Comparison of ENCODE assay signal across 16 cellular contexts in the genomic region with DNA sequence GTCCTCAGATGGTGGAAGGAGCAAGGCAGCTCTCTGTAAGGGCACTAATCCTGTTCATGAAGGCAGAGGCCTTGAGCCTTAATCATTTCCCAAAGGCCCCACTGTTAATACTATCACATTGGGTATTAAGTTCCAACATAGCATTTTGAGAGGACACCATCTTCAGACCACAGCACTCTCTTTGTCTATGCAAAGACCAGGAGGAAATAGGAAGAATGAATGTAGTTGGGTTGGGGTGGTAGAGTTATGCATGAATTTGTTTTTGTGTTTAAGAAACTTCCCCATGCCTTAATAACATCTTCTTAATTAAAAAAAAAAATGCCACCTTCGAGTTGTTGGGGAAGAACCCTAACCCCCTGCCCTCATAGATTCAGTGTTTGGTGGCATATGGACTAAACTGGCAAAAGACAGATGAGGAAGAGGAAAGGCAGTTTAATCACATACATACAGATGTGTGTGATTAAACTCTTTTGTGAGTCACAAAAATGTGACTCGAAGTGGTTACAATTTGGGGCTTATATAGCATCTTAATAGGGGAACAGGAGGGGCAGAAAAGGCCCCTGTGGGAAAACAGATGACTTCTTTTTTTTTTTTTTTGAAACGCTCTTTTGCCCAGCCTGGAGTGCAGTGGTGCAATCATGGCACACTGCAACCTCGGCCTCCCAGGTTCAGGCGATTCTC. TPM values are rescaled to one million over a fixed set of nuclear protein-coding genes. Genes with fewer than 3 reads are reported as not detected.
DNase-seq lines count a peak whose midpoint lies in the region; ATAC-seq, FAIRE-seq and TF ChIP-seq lines count a peak whose summit lies in the region.
"Had no signal": no experiment of that assay in that cellular context is flagged by ENCODE, and none has a peak within 500 bp of the region (broad histone marks: within the 10 kb centered on the region; RNA-seq: fewer than 3 reads in every experiment).

No MANE protein-coding gene starts in this region.

- no peak overlapping the region for H2AFZ ChIP-seq in K562 (ENCODE audit: low read depth, low read length)

- TF ChIP-seq POLR2A in NB4 (IDR thresholded peaks at IDR 0.05; ENCODE audit: extremely low read depth, insufficient read length), result no peak
- no peak for TF ChIP-seq POLR2A in K562 (conservative IDR thresholded peaks at IDR 0.05)

- no TSS peak for BruUV-seq in K562 (replicated peaks; lab: Mats Ljungman, UMichigan)

- FAIRE-seq in K562 (lab: Jason Lieb, UNC), result no peak
- FAIRE-seq: endometrium, pancreas had no signal

- ATAC-seq in K562 (no peak), GM18511 (IDR thresholded peaks at IDR 0.05; ENCODE audit: unreplicated experiment) (no peak), GM19023 (IDR thresholded peaks at IDR 0.05; ENCODE audit: unreplicated experiment) (no peak)
- ATAC-seq: pancreas had no signal

- H3K9me3 ChIP-seq in K562 (replicated peaks; ENCODE audit: control insufficient read depth, insufficient read depth, low read depth, low read length), result no peaks in the 10 kb centered on the region
- H3K9me3 ChIP-seq in right atrium auricular region, result no peaks in the 10 kb centered on the region
- H3K9me3 ChIP-seq: adrenal gland, pancreas had no signal

- CTCF ChIA-PET in K562 (lab: Yijun Ruan, JAX; ENCODE audit: low intra/inter-chr PET ratio), result no interaction called here

- TF ChIP-seq CTCF in NB4 (IDR thresholded peaks at IDR 0.05; ENCODE audit: low read depth, low read length), result no peak
- no peak for TF ChIP-seq CTCF in K562 (IDR thresholded peaks at IDR 0.05 in 2 of 3, conservative IDR thresholded peaks at IDR 0.05 in 1 of 3; ENCODE audit: insufficient read depth in 2 of 3, low read depth in 1 of 3, low read length in 3 of 3)
- no peak for TF ChIP-seq CTCF in right atrium auricular region (IDR thresholded peaks at IDR 0.05)

- POLR2A ChIA-PET in K562 (lab: Yijun Ruan, JAX), result no interaction called here

- H3K9ac ChIP-seq in K562 (ENCODE audit: insufficient read depth in 1 of 2, low read depth in 2 of 2, low read length in 2 of 2), result no peak overlapping the region

- H3K4me1 ChIP-seq in K562 (replicated peaks in 1 of 2; ENCODE audit: control insufficient read depth in 2 of 2, insufficient read depth in 2 of 2, low read length in 2 of 2), result peaks cover 16 to 27% of the 10 kb centered on the region in 2 experiments; a peak in 4 of 5 replicates
- peaks cover 0 to 14% of the 10 kb centered on the region in 2 donors for H3K4me1 ChIP-seq in right atrium auricular region

- TF ChIP-seq RAD21 in K562 (CRISPR knock-in tag; conservative IDR thresholded peaks at IDR 0.05 in 1 of 2, IDR thresholded peaks at IDR 0.05 in 1 of 2), result no peak

- WGBS in K562 (ENCODE audit: insufficient coverage, low coverage, missing lambda C conversion rate), result 20% methylated on average over 3 of the region's 5 CpGs

- H3K27ac ChIP-seq in K562 (ENCODE audit: extremely low read depth, low read depth, low read length) (0 out of 3 replicates have a peak overlapping the region, but pooled peaks have one; percentile 28), right atrium auricular region (no peak overlapping the region)
- H3K27ac ChIP-seq: adrenal gland, pancreas had no signal

- H4K20me1 ChIP-seq in K562 (replicated peaks; ENCODE audit: control insufficient read depth, insufficient read depth, low read length), result no peaks in the 10 kb centered on the region

- H3K9me1 ChIP-seq in K562 (ENCODE audit: control insufficient read depth, insufficient read depth, low read length), result no peaks in the 10 kb centered on the region

- H3K4me3 ChIP-seq in NB4 (ENCODE audit: low read depth, low read length) (no peak overlapping the region), K562 (no peak overlapping the region), right atrium auricular region (no peak overlapping the region)
- H3K4me3 ChIP-seq: adrenal gland, pancreas had no signal

- intact Hi-C loops in K562 (cut with micrococcal nuclease), result no loop called here

- in situ Hi-C loops in K562 (cut with MboI), result no loop called here

- TF ChIP-seq EP300 in K562 (IDR thresholded peaks at IDR 0.05; ENCODE audit: low read length), result no peak

- peak; percentile 50 for DNase-seq in A172 (ENCODE audit: low spot score)
- peak; percentile 62 for DNase-seq in EL
- DNase-seq in NB4 (ENCODE audit: low read depth), result peak; percentile 31
- DNase-seq in K562 (ENCODE audit: extremely low read depth in 1 of 4, low spot score in 3 of 4), result peak in 1 of 4 experiments; percentile 10
- no peak for DNase-seq in right atrium auricular region (ENCODE audit: low spot score)
- no peak for DNase-seq in activated CD8-positive, alpha-beta memory T cell treated with anti-CD3 and anti-CD28 coated beads, Interleukin-2, amount 50 U/mL, for 48 hours
- DNase-seq: cerebellar nuclear complex, NCI-H1105 treated with DMSO at 0.1 percent for 48 hours, NCI-H226, pancreas had no signal

- peaks cover 2% of the 10 kb centered on the region; the same call in 1 of the 3 replicates for H3K79me2 ChIP-seq in K562 (ENCODE audit: control insufficient read depth, insufficient read depth, low read length)

- no peak overlapping the region for H3K4me2 ChIP-seq in K562 (ENCODE audit: insufficient read depth, low read length)

- H3K27me3 ChIP-seq in K562 (ENCODE audit: control insufficient read depth in 2 of 2, insufficient read depth in 2 of 2, low read length in 2 of 2) (no peaks in the 10 kb centered on the region), right atrium auricular region (no peaks in the 10 kb centered on the region)
- H3K27me3 ChIP-seq: adrenal gland, pancreas had no signal

- H3K36me3 ChIP-seq in K562 (ENCODE audit: control insufficient read depth, insufficient read depth, low read length) (peaks cover 28% of the 10 kb centered on the region; the same call in 2 of the 3 replicates), right atrium auricular region (peaks cover 21% of the 10 kb centered on the region)

TF ChIP-seq in K562, 482 proteins besides CTCF, POLR2A, EP300 and RAD21:
- TF ChIP-seq FOSL1 (tag; conservative IDR thresholded peaks at IDR 0.05) (0 out of 2 replicates have a peak, but pooled peaks have one; percentile 32), CBFA2T3 (IDR thresholded peaks at IDR 0.05) (no peak), NR3C1 (CRISPR knock-in tag; IDR thresholded peaks at IDR 0.05) (no peak)

RNA-seq across cellular contexts. Expression of gene SLC5A10, which starts 35.0 kb away (rescaled TPM):
- 0.22 TPM in 1 of 2 replicates, not detected in the other for total RNA-seq in A172 (2014; rRNA removed; shearing (Covaris generic))
- total RNA-seq in K562 (2011; cell fraction: chromatin; rRNA removed; ENCODE audit: low replicate concordance), result 0.51 TPM in 1 of 2 replicates, not detected in the other
- 0.17 and 0.39 TPM in 2 replicates for total RNA-seq in K562 (2011; cell fraction: nucleolus; rRNA removed)
- 0.37 and 0.46 TPM in 2 replicates for total RNA-seq in K562 (2011; cell fraction: nucleoplasm; rRNA removed)
- total RNA-seq in K562 (2014; rRNA removed), result 0.09 TPM in 1 of 2 replicates, not detected in the other
- not detected in 2 replicates for total RNA-seq in K562 (2014; rRNA removed; fragmentation: Illumina TruSeq; extraction: Trizol)
- total RNA-seq in K562 (2015; rRNA removed; fragmentation: Illumina TruSeq; extraction: Trizol), result 0.04 TPM in 1 of 2 replicates, not detected in the other
- total RNA-seq in K562 (2021), result not detected in 2 replicates
- 0.01 and 0.03 TPM in 2 replicates for polyA plus RNA-seq in K562 (2011; rRNA removed)
- polyA plus RNA-seq in K562 (2011; cell fraction: cytosol; rRNA removed), result 0.01 TPM in 1 of 2 replicates, not detected in the other
- 0.06 TPM in 2 replicates for polyA plus RNA-seq in K562 (2011; cell fraction: nucleus; rRNA removed)
- polyA plus RNA-seq in K562 (2012), result 0.04 and 0.07 TPM in 2 replicates
- 0.04 TPM in 1 of 2 replicates, not detected in the other for polyA plus RNA-seq in K562 (2014; fragmentation: Illumina TruSeq; extraction: Trizol)
- not detected for polyA plus RNA-seq in K562 (2014; fragmentation: Nextera tagmentation; extraction: Ambion mirVana)
- 0.03 and 0.05 TPM in 2 replicates for polyA plus RNA-seq in K562 (2014; rRNA removed)
- polyA minus RNA-seq in K562 (2011; rRNA and poly(A)+ RNA removed), result not detected in 2 replicates
- polyA minus RNA-seq in K562 (2011; cell fraction: cytosol; rRNA and poly(A)+ RNA removed), result not detected in 2 replicates
- polyA minus RNA-seq in K562 (2011; cell fraction: nucleus; rRNA and poly(A)+ RNA removed), result 0.13 and 0.22 TPM in 2 replicates
- total RNA-seq in right atrium auricular region, result under 1 TPM in 1 of 2 donors, not detected in 1; 0.16 TPM
- total RNA-seq: kidney epithelial cell, mucosa of gallbladder, pancreas had no signal

RNA-seq across cellular contexts. Expression of gene PRPSAP2, which starts 59.0 kb away (rescaled TPM):
- total RNA-seq in A172 (2014; rRNA removed; shearing (Covaris generic)), result 49.5 and 49.9 TPM in 2 replicates
- 52.7 and 76.0 TPM in 2 replicates for total RNA-seq in K562 (2011; cell fraction: chromatin; rRNA removed; ENCODE audit: low replicate concordance)
- total RNA-seq in K562 (2011; cell fraction: nucleolus; rRNA removed), result 28.8 and 38.0 TPM in 2 replicates
- 38.1 and 54.2 TPM in 2 replicates for total RNA-seq in K562 (2011; cell fraction: nucleoplasm; rRNA removed)
- total RNA-seq in K562 (2014; rRNA removed) (40.0 and 47.8 TPM in 2 replicates), K562 (2014; rRNA removed; fragmentation: Illumina TruSeq; extraction: Trizol) (41.6 and 50.4 TPM in 2 replicates), K562 (2015; rRNA removed; fragmentation: Illumina TruSeq; extraction: Trizol) (33.1 and 34.1 TPM in 2 replicates), K562 (2021) (32.8 TPM in 2 replicates), right atrium auricular region (10 to 100 TPM; 19.5 to 23.2 TPM)
- polyA plus RNA-seq in K562 (2011; rRNA removed) (43.4 and 56.7 TPM in 2 replicates), K562 (2014; fragmentation: Illumina TruSeq; extraction: Trizol) (39.2 and 42.1 TPM in 2 replicates), K562 (2014; fragmentation: Nextera tagmentation; extraction: Ambion mirVana) (10 to 100 TPM; 15.5 to 23.1 TPM), K562 (2014; rRNA removed) (35.7 and 40.5 TPM in 2 replicates)
- 15.9 and 21.6 TPM in 2 replicates for polyA plus RNA-seq in K562 (2011; cell fraction: cytosol; rRNA removed)
- 17.0 and 20.4 TPM in 2 replicates for polyA plus RNA-seq in K562 (2011; cell fraction: nucleus; rRNA removed)
- polyA plus RNA-seq in K562 (2012), result 27.9 and 42.2 TPM in 2 replicates
- 52.4 and 54.5 TPM in 2 replicates for polyA minus RNA-seq in K562 (2011; rRNA and poly(A)+ RNA removed)
- polyA minus RNA-seq in K562 (2011; cell fraction: cytosol; rRNA and poly(A)+ RNA removed), result 22.2 and 29.2 TPM in 2 replicates
- polyA minus RNA-seq in K562 (2011; cell fraction: nucleus; rRNA and poly(A)+ RNA removed), result 23.8 and 30.8 TPM in 2 replicates

Comparison
In these comparisons a context has a peak if more than half of its experiments do, and no peak if none do; other contexts are left out.
1. DNase-seq: peak in A172 (single experiment), EL (single experiment) and NB4 (single experiment); none in right atrium auricular region (single experiment) and activated CD8-positive, alpha-beta memory T cell treated with anti-CD3 and anti-CD28 coated beads, Interleukin-2, amount 50 U/mL, for 48 hours (single experiment).